9 cellular contexts compared by ENCODE assay signal in genomic region chr4:56757821-56758400, GRCh38.
DNase-seq lines count a peak whose midpoint lies in the region; ATAC-seq and TF ChIP-seq lines count a peak whose summit lies in the region.
"Had no signal": no experiment of that assay in that cellular context is flagged by ENCODE, and none has a peak within 500 bp of the region (broad histone marks: within the 10 kb centered on the region; RNA-seq: fewer than 3 reads in every experiment).

No MANE protein-coding gene starts in this region.

- ATAC-seq in GM18519 (IDR thresholded peaks at IDR 0.05; ENCODE audit: low FRiP score, unreplicated experiment) (peak; percentile 87), HG02852 (IDR thresholded peaks at IDR 0.05; ENCODE audit: unreplicated experiment) (peak; percentile 89), aorta (ENCODE audit: low FRiP score) (peak; percentile 47)

- no peak overlapping the region for H3K9ac ChIP-seq in NT2/D1 (ENCODE audit: insufficient read length, low read depth)
- H3K9ac ChIP-seq: parathyroid adenoma had no signal

- peaks cover 2% of the 10 kb centered on the region for H3K4me1 ChIP-seq in NT2/D1 (ENCODE audit: insufficient read depth, insufficient read length)
- no peaks in the 10 kb centered on the region for H3K4me1 ChIP-seq in aorta (ENCODE audit: control insufficient read depth in 1 of 2, insufficient read depth in 2 of 2, low read length in 2 of 2)
- peaks cover 17% of the 10 kb centered on the region for H3K4me1 ChIP-seq in left ventricle myocardium inferior
- H3K4me1 ChIP-seq: parathyroid adenoma had no signal

- DNase-seq in NT2/D1 (ENCODE audit: low read depth, low spot score) (peak; percentile 57), activated T-cell treated with anti-CD3 and anti-CD28 coated beads for 48 hours (ENCODE audit: low read depth) (peak; percentile 65), fibroblast of pulmonary artery (ENCODE audit: low read depth) (peak; percentile 80), renal cortical epithelial cell (ENCODE audit: low read depth) (peak; percentile 87), aorta (peak; percentile 72 to 79), left ventricle myocardium inferior (no peak)

- intact Hi-C loops in aorta (cut with DNase I) = loop anchor here in 1 of 2 donors (5.0 kb wide), 1 partner anchor 39 kb away; no protein-coding TSS in a partner anchor
- intact Hi-C loops in left ventricle myocardium inferior (cut with micrococcal nuclease) = no loop called here

- H3K36me3 ChIP-seq in NT2/D1 (ENCODE audit: insufficient read depth, insufficient read length, low read length) = no peaks in the 10 kb centered on the region
- no peaks in the 10 kb centered on the region for H3K36me3 ChIP-seq in aorta (ENCODE audit: control insufficient read depth in 1 of 2, insufficient read depth in 2 of 2, low read length in 1 of 2)
- no peaks in the 10 kb centered on the region for H3K36me3 ChIP-seq in left ventricle myocardium inferior

- peak overlapping the region in 1 of 2 donors; percentile 14 for H3K27ac ChIP-seq in aorta (ENCODE audit: low read depth in 1 of 2, low read length in 2 of 2)
- H3K27ac ChIP-seq in left ventricle myocardium inferior (replicated peaks) = no peak overlapping the region
- H3K27ac ChIP-seq: parathyroid adenoma had no signal

- TF ChIP-seq CTCF in fibroblast of pulmonary artery (IDR thresholded peaks at IDR 0.05; ENCODE audit: low read length, missing control alignments) (no peak), left ventricle myocardium inferior (IDR thresholded peaks at IDR 0.05; ENCODE audit: borderline replicate concordance) (no peak)

- no peak overlapping the region for H3K4me3 ChIP-seq in NT2/D1 (ENCODE audit: insufficient read length, low read depth)
- no peak overlapping the region for H3K4me3 ChIP-seq in fibroblast of pulmonary artery (replicated peaks; ENCODE audit: low read depth, low read length)
- no peak overlapping the region for H3K4me3 ChIP-seq in aorta (ENCODE audit: low read length in 2 of 2)
- H3K4me3 ChIP-seq in left ventricle myocardium inferior = no peak overlapping the region

- WGBS in aorta, 2 donors = 5 to 6% methylated on average over 6 of the region's 6 CpGs

- H3K9me3 ChIP-seq in NT2/D1 (ENCODE audit: insufficient read depth, low read length) (no peaks in the 10 kb centered on the region), aorta (ENCODE audit: control insufficient read depth, low read length) (no peaks in the 10 kb centered on the region), left ventricle myocardium inferior (replicated peaks) (no peaks in the 10 kb centered on the region)

- H3K27me3 ChIP-seq in NT2/D1 (ENCODE audit: insufficient read depth, insufficient read length) (no peaks in the 10 kb centered on the region), aorta (ENCODE audit: control insufficient read depth in 1 of 2, insufficient read depth in 2 of 2, low read length in 1 of 2) (no peaks in the 10 kb centered on the region), left ventricle myocardium inferior (ENCODE audit: low read depth) (peaks cover 23% of the 10 kb centered on the region)
